ENCODE assay signal across 19 cellular contexts in genomic region chr16:75093598-75094540, GRCh38. TPM values are rescaled to one million over a fixed set of nuclear protein-coding genes. Genes with fewer than 3 reads are reported as not detected.
DNase-seq lines count a peak whose midpoint lies in the region; ATAC-seq, FAIRE-seq and TF ChIP-seq lines count a peak whose summit lies in the region.
"Had no signal": no experiment of that assay in that cellular context is flagged by ENCODE, and none has a peak within 500 bp of the region (broad histone marks: within the 10 kb centered on the region; RNA-seq: fewer than 3 reads in every experiment).

No MANE protein-coding gene starts in this region.

- peak overlapping the region in 3 of 11 experiments; percentile 0 to 27 (median 12); a peak in 1 of 22 replicates for H3K9ac ChIP-seq in BLaER1 treated with 17β-estradiol and CSF1 and Interleukin-3, amounts not matched to agents 10 nM and 100 nM
- H3K9ac ChIP-seq in HCT116 (ENCODE audit: low read length): no peak overlapping the region

- TF ChIP-seq RAD21 in HCT116 (IDR thresholded peaks at IDR 0.05; ENCODE audit: low read depth): no peak

- no peak overlapping the region for H3K4me3 ChIP-seq in BLaER1 treated with 17β-estradiol and CSF1 and Interleukin-3, amounts not matched to agents 10 nM and 100 nM
- H3K4me3 ChIP-seq in HCT116 (replicated peaks in 1 of 2; ENCODE audit: low read depth in 1 of 2, low read length in 2 of 2) (no peak overlapping the region), psoas muscle (no peak overlapping the region)
- H3K4me3 ChIP-seq: K562 had no signal

- RAD21 ChIA-PET in HCT116 (lab: Charles Lee; ENCODE audit: low non-redundant PET in 1 of 2, low total read pairs in 2 of 2, uncharacterized antibody in 2 of 2, unreplicated experiment in 2 of 2): no interaction called here

- peak overlapping the region in 3 of 11 experiments; percentile 3 to 58 (median 54); a peak in 3 of 22 replicates for H3K27ac ChIP-seq in BLaER1 treated with 17β-estradiol and CSF1 and Interleukin-3, amounts not matched to agents 10 nM and 100 nM
- H3K27ac ChIP-seq in HCT116 (ENCODE audit: low read depth, low read length) (no peak overlapping the region), psoas muscle (peak overlapping the region; percentile 61)

- H3K4me1 ChIP-seq in BLaER1 treated with 17β-estradiol and CSF1 and Interleukin-3, amounts not matched to agents 10 nM and 100 nM: peaks cover 28 to 92% (median 87%) of the 10 kb centered on the region in 10 experiments
- H3K4me1 ChIP-seq in HCT116 (ENCODE audit: control insufficient read depth in 1 of 2, insufficient read depth in 2 of 2, low read length in 2 of 2) (peaks cover 67 to 80% of the 10 kb centered on the region in 2 experiments), psoas muscle (peaks cover 47% of the 10 kb centered on the region)

- TF ChIP-seq POLR2A in HCT116 (IDR thresholded peaks at IDR 0.05; ENCODE audit: borderline replicate concordance, extremely low read depth, insufficient read depth, insufficient read length): no peak

- peaks cover 47% of the 10 kb centered on the region for H3K4me1 Mint-ChIP-seq in endothelial cell (ENCODE audit: unreplicated experiment)

- 91 to 93% (median 93%) methylated on average over 23 of the region's 23 CpGs for WGBS in psoas muscle, 3 donors

- no peak overlapping the region for H3K27ac Mint-ChIP-seq in endothelial cell (ENCODE audit: unreplicated experiment)

- no peak overlapping the region for H2AFZ ChIP-seq in HCT116 (ENCODE audit: low read depth, low read length, poor library complexity, severe bottlenecking)

- H3K36me3 ChIP-seq in BLaER1 treated with 17β-estradiol and CSF1 and Interleukin-3, amounts not matched to agents 10 nM and 100 nM: peaks cover 7 to 55% (median 28%) of the 10 kb centered on the region in 11 experiments; a peak in 20 of 22 replicates
- 0 out of 4 replicates have a peak, but pooled peaks cover 0 to 2% of the 10 kb centered on the region in 2 experiments for H3K36me3 ChIP-seq in HCT116 (ENCODE audit: control insufficient read depth in 1 of 2, insufficient read depth in 2 of 2, low read length in 2 of 2)
- H3K36me3 ChIP-seq in psoas muscle (ENCODE audit: insufficient read depth in 1 of 2, low read depth in 1 of 2): peaks cover 0 to 24% of the 10 kb centered on the region in 2 donors

- peaks cover 9% of the 10 kb centered on the region for H3K27me3 Mint-ChIP-seq in endothelial cell (ENCODE audit: unreplicated experiment)
- H3K27me3 Mint-ChIP-seq: CD4-positive, CD25-positive, alpha-beta regulatory T cell had no signal

- no peaks in the 10 kb centered on the region for H3K9me2 ChIP-seq in HCT116 (ENCODE audit: insufficient read depth)

- TF ChIP-seq CTCF in HCT116 (IDR thresholded peaks at IDR 0.05 in 2 of 3, conservative IDR thresholded peaks at IDR 0.05 in 1 of 3; ENCODE audit: borderline replicate concordance in 1 of 3, insufficient read depth in 1 of 3, low read depth in 2 of 3, low read length in 2 of 3) (no peak), endothelial cell (IDR thresholded peaks at IDR 0.05; ENCODE audit: unreplicated experiment) (no peak), psoas muscle (IDR thresholded peaks at IDR 0.05) (no peak)

- H4K20me1 ChIP-seq in BLaER1 treated with 17β-estradiol and CSF1 and Interleukin-3, amounts not matched to agents 10 nM and 100 nM: peaks cover 0 to 100% (median 85%) of the 10 kb centered on the region in 11 experiments; a peak in 18 of 22 replicates
- H4K20me1 ChIP-seq in HCT116 (ENCODE audit: insufficient read depth): no peaks in the 10 kb centered on the region

- intact Hi-C loops in HCT116 (cut with micrococcal nuclease) (no loop called here), psoas muscle (cut with DNase I) (no loop called here)

- no peak for FAIRE-seq in urothelium cell line (lab: Jason Lieb, UNC)
- FAIRE-seq: K562 had no signal

- DNase-seq in HCT116 (ENCODE audit: low read depth, low spot score): no peak
- no peak for DNase-seq in endothelial cell (ENCODE audit: low spot score)
- no peak for DNase-seq in psoas muscle
- DNase-seq in urothelium cell line (ENCODE audit: low spot score): no peak
- DNase-seq: AML-193; Caco-2; CD4-positive, CD25-positive, alpha-beta regulatory T cell; DMS153; MV-4-11; NCI-H187 treated with DMSO at 0.1 percent for 48 hours; NCI-H2171; NCI-H446; NCI-H748 treated with DMSO at 0.1 percent for 48 hours; OCI-M1; SHP77 treated with DMSO at 0.1 percent for 48 hours had no signal

- no peaks in the 10 kb centered on the region for H3K9me3 Mint-ChIP-seq in endothelial cell (ENCODE audit: unreplicated experiment)

- H3K4me2 ChIP-seq in BLaER1 treated with 17β-estradiol and CSF1 and Interleukin-3, amounts not matched to agents 10 nM and 100 nM: peak overlapping the region in 9 of 11 experiments; percentile 2 to 93 (median 80); a peak in 15 of 22 replicates
- peak overlapping the region; percentile 73 for H3K4me2 ChIP-seq in HCT116 (ENCODE audit: low read length)

- CTCF ChIA-PET in HCT116 (lab: Charles Lee): no interaction called here

- H3K36me3 Mint-ChIP-seq in endothelial cell (ENCODE audit: low read depth, unreplicated experiment): peaks cover 31% of the 10 kb centered on the region
- H3K36me3 Mint-ChIP-seq: CD4-positive, CD25-positive, alpha-beta regulatory T cell had no signal

- peak overlapping the region; percentile 31 for H3K4me3 Mint-ChIP-seq in endothelial cell (ENCODE audit: unreplicated experiment)
- H3K4me3 Mint-ChIP-seq: CD4-positive, CD25-positive, alpha-beta regulatory T cell had no signal

- no peaks in the 10 kb centered on the region for H3K9me3 ChIP-seq in BLaER1 treated with 17β-estradiol and CSF1 and Interleukin-3, amounts not matched to agents 10 nM and 100 nM (replicated peaks in 1 of 11)
- H3K9me3 ChIP-seq in HCT116 (ENCODE audit: control insufficient read depth in 1 of 2, insufficient read depth in 1 of 2, low read depth in 1 of 2, low read length in 2 of 2) (no peaks in the 10 kb centered on the region), psoas muscle (no peaks in the 10 kb centered on the region)
- H3K9me3 ChIP-seq: Caco-2 had no signal

- POLR2A ChIA-PET in HCT116 (lab: Charles Lee): no interaction called here

- ATAC-seq in HCT116 (no peak), psoas muscle (no peak), HG03521 (IDR thresholded peaks at IDR 0.05; ENCODE audit: unreplicated experiment) (no peak), GM21447 (IDR thresholded peaks at IDR 0.05; ENCODE audit: unreplicated experiment) (no peak)
- ATAC-seq: K562 had no signal

- H3K27me3 ChIP-seq in BLaER1 treated with 17β-estradiol and CSF1 and Interleukin-3, amounts not matched to agents 10 nM and 100 nM: no peaks in the 10 kb centered on the region
- no peaks in the 10 kb centered on the region for H3K27me3 ChIP-seq in HCT116 (ENCODE audit: insufficient read depth, low read length)
- no peaks in the 10 kb centered on the region for H3K27me3 ChIP-seq in psoas muscle (ENCODE audit: insufficient read depth in 3 of 3, low read length in 2 of 3)

- peaks cover 23% of the 10 kb centered on the region for H3K79me2 ChIP-seq in HCT116 (ENCODE audit: insufficient read depth, low read length)

- BruUV-seq in HCT116 (replicated peaks; lab: Mats Ljungman, UMichigan): no TSS peak

TF ChIP-seq in HCT116, 20 proteins besides CTCF, POLR2A, EP300 and RAD21 (continues in another document):
- TF ChIP-seq TCF7L2 (IDR thresholded peaks at IDR 0.05; ENCODE audit: borderline replicate concordance, extremely low read depth, insufficient read depth, insufficient read length): no peak
- no peak for TF ChIP-seq JUND (IDR thresholded peaks at IDR 0.05)
- no peak for TF ChIP-seq EZH2 (IDR thresholded peaks at IDR 0.05)
- no peak for TF ChIP-seq YY1 (IDR thresholded peaks at IDR 0.05; ENCODE audit: extremely low read depth, insufficient replicate concordance, low read depth, low read length)
- no peak for TF ChIP-seq CBX3 (IDR thresholded peaks at IDR 0.05; ENCODE audit: low read depth)
- TF ChIP-seq ZBTB33 (IDR thresholded peaks at IDR 0.05; ENCODE audit: extremely low read depth, insufficient replicate concordance, low read length): no peak

RNA-seq across cellular contexts. Expression of gene LDHD, which starts 22.7 kb away (rescaled TPM):
- total RNA-seq in HCT116 (2021; ENCODE audit: unreplicated experiment): 3.4 TPM
- 5.7 and 6.6 TPM in 2 replicates for polyA plus RNA-seq in HCT116 (2012)
- total RNA-seq in endothelial cell (ENCODE audit: unreplicated experiment): 0.36 TPM
- 10 to 100 TPM; 26.2 to 66.6 (median 41.3) TPM for total RNA-seq in psoas muscle
- polyA plus RNA-seq in psoas muscle: 10 to 100 TPM; 20.5 to 37.5 (median 27.8) TPM
- total RNA-seq: CD4-positive, CD25-positive, alpha-beta regulatory T cell had no signal

RNA-seq across cellular contexts. Expression of gene ZFP1, which starts 54.5 kb away (rescaled TPM):
- total RNA-seq in HCT116 (2021; ENCODE audit: unreplicated experiment) (12.8 TPM), endothelial cell (ENCODE audit: unreplicated experiment) (12.0 TPM), psoas muscle (1 to 10 TPM; 6.0 to 8.1 (median 6.4) TPM)
- 6.2 and 7.1 TPM in 2 replicates for polyA plus RNA-seq in HCT116 (2012)
- polyA plus RNA-seq in psoas muscle: 10 to 100 TPM in 1 of 3 donors, 1 to 10 TPM in 2; 3.4 to 10.4 (median 4.5) TPM
